Comparison of ENCODE assay signal across 8 cellular contexts in the genomic region with DNA sequence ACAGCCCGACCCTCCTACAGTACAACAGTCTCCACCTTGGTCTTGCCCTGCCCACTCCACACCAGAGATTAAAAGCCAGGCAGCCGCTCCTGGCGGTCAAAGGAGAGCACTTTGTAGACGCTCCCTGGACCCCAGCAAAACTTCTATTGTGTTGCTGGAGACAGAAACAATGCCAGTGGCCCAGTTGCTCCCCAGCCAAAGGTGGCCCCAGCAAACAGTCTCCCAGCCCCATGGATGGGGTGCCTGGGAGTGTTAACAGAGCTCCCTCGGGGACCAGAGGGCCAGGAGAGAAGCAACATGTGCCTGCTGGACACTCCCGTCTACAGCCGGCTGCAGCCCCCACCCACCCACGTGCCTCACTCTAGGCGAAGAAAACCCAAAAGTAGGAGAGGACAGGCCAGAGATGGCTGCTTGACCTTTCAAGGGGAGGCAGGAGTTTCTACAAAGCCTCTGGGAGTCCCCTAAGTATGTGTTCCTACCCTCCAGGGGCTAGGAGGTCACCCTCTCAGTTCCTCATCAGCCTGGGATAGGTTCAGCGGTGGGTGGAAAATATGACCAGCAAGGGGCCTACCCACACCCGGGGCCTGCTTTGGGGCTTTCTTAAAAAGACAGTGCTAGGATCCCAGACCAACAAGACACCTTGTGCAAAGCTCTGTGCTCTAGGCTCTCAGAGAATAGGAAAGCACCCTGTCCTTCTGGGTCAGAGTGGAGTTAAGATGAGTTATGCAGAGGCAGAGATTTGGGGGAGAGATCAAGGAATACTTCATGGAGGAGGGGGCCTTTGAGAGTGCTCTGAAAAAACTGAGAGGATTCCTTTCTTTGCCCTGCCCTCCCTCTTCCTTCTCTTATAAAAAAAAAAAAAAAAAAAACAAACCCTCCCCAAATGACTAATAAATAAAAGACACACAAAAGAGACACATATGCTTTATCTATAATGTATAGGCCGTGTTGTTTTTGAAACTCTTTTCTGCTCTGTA. TPM values are rescaled to one million over a fixed set of nuclear protein-coding genes. Genes with fewer than 3 reads are reported as not detected.
DNase-seq lines count a peak whose midpoint lies in the region; ATAC-seq, FAIRE-seq and TF ChIP-seq lines count a peak whose summit lies in the region.

No MANE protein-coding gene starts in this region.

- H3K4me3 ChIP-seq in uterus, result no peak overlapping the region

- peak; percentile 96 for ATAC-seq in GM19463 (IDR thresholded peaks at IDR 0.05; ENCODE audit: unreplicated experiment)
- ATAC-seq in HG03378 (IDR thresholded peaks at IDR 0.05; ENCODE audit: unreplicated experiment), result peak; percentile 90

- FAIRE-seq in GM12892 (lab: Jason Lieb, UNC), result peak; percentile 87

- H3K27ac Mint-ChIP-seq in chondrocyte (ENCODE audit: unreplicated experiment), result no peak overlapping the region

- intact Hi-C loops in uterus (cut with DNase I; ENCODE audit: low total_unique reads), result no loop called here

- no peaks in the 10 kb centered on the region for H3K9me3 Mint-ChIP-seq in chondrocyte (ENCODE audit: low read depth)

- H3K9me3 ChIP-seq in uterus, result no peaks in the 10 kb centered on the region

- DNase-seq in GM12892 (ENCODE audit: insufficient read length), result peak; percentile 63
- peak; percentile 33 for DNase-seq in UCSD-AML1 (lab: John Stamatoyannopoulos, UW; ENCODE audit: unreplicated experiment)
- DNase-seq in iPS-NIHi11 (ENCODE audit: low spot score), result peak; percentile 68
- DNase-seq in uterus, result no peak
- DNase-seq in chondrocyte (ENCODE audit: low spot score), result no peak
- DNase-seq in AG08395 (ENCODE audit: low spot score), result no peak

- no peak overlapping the region for H3K27ac ChIP-seq in uterus

- H3K4me1 Mint-ChIP-seq in chondrocyte (ENCODE audit: low read depth), result peaks cover 10% of the 10 kb centered on the region

- no peaks in the 10 kb centered on the region for H3K27me3 Mint-ChIP-seq in chondrocyte (ENCODE audit: low read depth)

- TF ChIP-seq CTCF in uterus (IDR thresholded peaks at IDR 0.05), result no peak
- TF ChIP-seq CTCF in chondrocyte (IDR thresholded peaks at IDR 0.05), result no peak

- H3K4me3 Mint-ChIP-seq in chondrocyte (ENCODE audit: unreplicated experiment), result no peak overlapping the region

- no peaks in the 10 kb centered on the region for H3K27me3 ChIP-seq in uterus

- no peaks in the 10 kb centered on the region for H3K4me1 ChIP-seq in uterus

- no peaks in the 10 kb centered on the region for H3K36me3 Mint-ChIP-seq in chondrocyte (ENCODE audit: low read depth)

- TF ChIP-seq POLR2A in GM12892 (IDR thresholded peaks at IDR 0.05; ENCODE audit: low read depth, low read length) (peak; percentile 60), uterus (IDR thresholded peaks at IDR 0.05) (no peak)

- H3K36me3 ChIP-seq in uterus, result no peaks in the 10 kb centered on the region

RNA-seq across cellular contexts. Expression of gene PREX1, which starts 19.0 kb away (rescaled TPM):
- 46.2 TPM for polyA plus RNA-seq in GM12892 (2012; ENCODE audit: missing spikeins)
- total RNA-seq in uterus, result 10 to 100 TPM in 2 of 4 donors, 1 to 10 TPM in 2; 3.6 to 19.7 (median 11.3) TPM
- 3.0 to 5.0 TPM (median 3.3 TPM) in 3 replicates for total RNA-seq in chondrocyte

Comparison
In these comparisons a context has a peak if more than half of its experiments do, and no peak if none do; other contexts are left out.
1. DNase-seq: peak in GM12892 (single experiment), UCSD-AML1 (single experiment) and iPS-NIHi11 (single experiment); none in uterus (0 of 2), chondrocyte (single experiment) and AG08395 (single experiment).